Comparison of ENCODE assay signal across 25 cellular contexts in the genomic region with DNA sequence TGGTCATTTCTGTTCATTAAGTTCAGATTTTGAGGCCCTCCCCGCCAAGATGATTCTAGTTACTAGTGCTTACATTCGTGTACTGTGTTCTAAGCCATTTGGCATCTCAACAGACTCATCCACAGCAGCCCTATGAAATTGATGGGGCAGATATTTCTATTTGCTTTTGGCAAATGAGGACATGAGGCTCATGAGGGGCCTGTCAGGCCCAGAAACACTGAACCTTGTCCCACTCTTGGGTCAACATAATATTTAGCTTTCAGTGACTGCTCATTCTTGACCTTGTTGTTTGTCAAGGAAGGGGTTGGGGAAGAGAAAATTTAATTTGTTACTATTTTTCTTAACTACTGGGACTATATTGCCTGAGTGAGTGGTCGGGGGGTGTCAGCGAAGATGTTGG.
"Had no signal": no experiment of that assay in that cellular context is flagged by ENCODE, and none has a peak within 500 bp of the region (broad histone marks: within the 10 kb centered on the region; RNA-seq: fewer than 3 reads in every experiment).

No MANE protein-coding gene starts in this region.

- H2AFZ ChIP-seq: parathyroid adenoma had no signal

- H3K4me3 ChIP-seq: dorsolateral prefrontal cortex, esophagus muscularis mucosa, gastrocnemius medialis, heart right ventricle, mucosa of descending colon, psoas muscle, spleen, tibial nerve had no signal

- H3K9me3 ChIP-seq: esophagus muscularis mucosa, gastrocnemius medialis, heart right ventricle, mucosa of descending colon, psoas muscle, spleen, tibial nerve had no signal

- H3K9ac ChIP-seq: parathyroid adenoma had no signal

- FAIRE-seq: endometrium, islet of Langerhans had no signal

- H3K4me3 Mint-ChIP-seq: naive thymus-derived CD8-positive, alpha-beta T cell; stimulated activated memory B cell treated with anti-CD40 and anti-IgM and Interleukin-4, amounts not matched to agents 10 μg/mL and 1 μg/mL and 100 μg/mL, for 72 hours; stimulated activated naive CD8-positive, alpha-beta T cell treated with anti-CD3 and anti-CD28 coated beads, Interleukin-15, Interleukin-2, amounts not matched to agents 100 ng/mL and 50 ng/mL, for 24 hours had no signal

- H3K27ac ChIP-seq: dorsolateral prefrontal cortex, esophagus muscularis mucosa, gastrocnemius medialis, heart right ventricle, parathyroid adenoma, psoas muscle, spleen, tibial nerve had no signal

- H3K27me3 Mint-ChIP-seq: stimulated activated memory B cell treated with anti-CD40 and anti-IgM and Interleukin-4, amounts not matched to agents 10 μg/mL and 1 μg/mL and 100 μg/mL, for 72 hours; stimulated activated naive CD8-positive, alpha-beta T cell treated with anti-CD3 and anti-CD28 coated beads, Interleukin-15, Interleukin-2, amounts not matched to agents 100 ng/mL and 50 ng/mL, for 24 hours had no signal

- H3K36me3 ChIP-seq: esophagus muscularis mucosa, gastrocnemius medialis, heart right ventricle, spleen, tibial nerve had no signal

- H3K36me3 Mint-ChIP-seq: naive thymus-derived CD8-positive, alpha-beta T cell; stimulated activated memory B cell treated with anti-CD40 and anti-IgM and Interleukin-4, amounts not matched to agents 10 μg/mL and 1 μg/mL and 100 μg/mL, for 72 hours had no signal

- H3K4me1 Mint-ChIP-seq: naive thymus-derived CD8-positive, alpha-beta T cell; stimulated activated memory B cell treated with anti-CD40 and anti-IgM and Interleukin-4, amounts not matched to agents 10 μg/mL and 1 μg/mL and 100 μg/mL, for 72 hours had no signal

- H3K4me1 ChIP-seq: gastrocnemius medialis had no signal

- ATAC-seq: gastrocnemius medialis; heart right ventricle; mucosa of descending colon; naive thymus-derived CD8-positive, alpha-beta T cell; psoas muscle; sciatic nerve; stimulated activated memory B cell treated with anti-CD40 and anti-IgM and Interleukin-4, amounts not matched to agents 10 μg/mL and 1 μg/mL and 100 μg/mL, for 72 hours had no signal

- H3K27me3 ChIP-seq: esophagus muscularis mucosa, gastrocnemius medialis, heart right ventricle, spleen, tibial nerve had no signal

- DNase-seq: cortex of kidney; dorsolateral prefrontal cortex; effector CD8-positive, alpha-beta T cell; gastrocnemius medialis; heart right ventricle; hypothalamus; kidney glomerular epithelial cell; mammary epithelial cell; mucosa of descending colon; naive thymus-derived CD8-positive, alpha-beta T cell; occipital lobe; psoas muscle; retina; spleen; stimulated activated CD4-positive, alpha-beta T cell treated with anti-CD3 and anti-CD28 coated beads, Interleukin-15, amount 100 ng/mL, for 24 hours; stimulated activated CD4-positive, alpha-beta T cell treated with anti-CD3 and anti-CD28 coated beads, Interleukin-1b, Interleukin-23, amount 100 ng/mL, for 48 hours; stimulated activated CD4-positive, alpha-beta T cell treated with anti-CD3 and anti-CD28 coated beads, Interleukin-4, amount 100 ng/mL, for 24 hours had no signal

- H3K27ac Mint-ChIP-seq: naive thymus-derived CD8-positive, alpha-beta T cell; stimulated activated memory B cell treated with anti-CD40 and anti-IgM and Interleukin-4, amounts not matched to agents 10 μg/mL and 1 μg/mL and 100 μg/mL, for 72 hours; stimulated activated naive CD8-positive, alpha-beta T cell treated with anti-CD3 and anti-CD28 coated beads, Interleukin-15, Interleukin-2, amounts not matched to agents 100 ng/mL and 50 ng/mL, for 24 hours had no signal

- H3K9me3 Mint-ChIP-seq: naive thymus-derived CD8-positive, alpha-beta T cell; stimulated activated memory B cell treated with anti-CD40 and anti-IgM and Interleukin-4, amounts not matched to agents 10 μg/mL and 1 μg/mL and 100 μg/mL, for 72 hours; stimulated activated naive CD8-positive, alpha-beta T cell treated with anti-CD3 and anti-CD28 coated beads, Interleukin-15, Interleukin-2, amounts not matched to agents 100 ng/mL and 50 ng/mL, for 24 hours had no signal
